Comparison of ENCODE assay signal across 8 cellular contexts in the genomic region with DNA sequence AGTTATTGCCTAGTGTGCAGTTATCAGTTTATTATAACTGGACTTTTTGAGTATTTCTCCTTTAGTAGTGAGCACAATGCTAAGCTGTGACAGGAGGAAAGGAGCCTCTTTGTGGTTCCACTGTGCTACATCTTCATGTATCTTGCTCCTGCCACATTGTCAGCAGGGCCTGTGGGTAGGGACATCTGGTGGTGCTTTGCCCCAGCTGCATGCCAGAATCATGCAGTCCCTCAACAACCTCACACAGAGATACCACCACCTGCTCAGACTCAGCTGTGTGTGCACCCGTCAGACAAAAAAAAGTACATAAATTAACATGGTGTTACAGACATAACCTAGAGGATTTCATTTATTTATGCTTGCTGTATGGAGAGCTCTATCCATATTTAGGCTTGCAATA. TPM values are rescaled to one million over a fixed set of nuclear protein-coding genes. Genes with fewer than 3 reads are reported as not detected.
DNase-seq lines count a peak whose midpoint lies in the region; ATAC-seq and TF ChIP-seq lines count a peak whose summit lies in the region.
"Had no signal": no experiment of that assay in that cellular context is flagged by ENCODE, and none has a peak within 500 bp of the region (broad histone marks: within the 10 kb centered on the region; RNA-seq: fewer than 3 reads in every experiment).

No MANE protein-coding gene starts in this region.

- H3K4me3 Mint-ChIP-seq in activated T-helper 2 cell treated with anti-CD3 and anti-CD28 coated beads, Interferon-gamma antibody, Interleukin-2, Interleukin-4, amounts not matched to agents 10 μg/mL and 5 μg/mL and 100 μg/mL, durations not matched to agents 14 hours and 24 hours and 36 hours (ENCODE audit: low read depth) = no peak overlapping the region

- ATAC-seq in GM21447 (IDR thresholded peaks at IDR 0.05; ENCODE audit: unreplicated experiment) (peak; percentile 65), mucosa of descending colon (peak; percentile 26)

- no peaks in the 10 kb centered on the region for H3K9me3 ChIP-seq in mucosa of descending colon
- H3K9me3 ChIP-seq: upper lobe of left lung had no signal

- peak; percentile 10 for DNase-seq in GM10266 (ENCODE audit: extremely low spot score)
- peak; percentile 1 for DNase-seq in HuH-7 (ENCODE audit: low spot score)
- no peak for DNase-seq in activated T-helper 2 cell treated with anti-CD3 and anti-CD28 coated beads, Interferon-gamma antibody, Interleukin-2, Interleukin-4, amounts not matched to agents 10 μg/mL and 5 μg/mL and 100 μg/mL, durations not matched to agents 14 hours and 24 hours and 36 hours (ENCODE audit: low spot score)
- no peak for DNase-seq in mucosa of descending colon
- no peak for DNase-seq in NCI-H1092 (lab: John Stamatoyannopoulos, UW)
- DNase-seq in medulla oblongata (ENCODE audit: extremely low spot score) = no peak
- DNase-seq: upper lobe of left lung had no signal

- H3K4me1 ChIP-seq in mucosa of descending colon (ENCODE audit: low read depth) = no peaks in the 10 kb centered on the region
- H3K4me1 ChIP-seq: upper lobe of left lung had no signal

- no peak overlapping the region for H3K4me3 ChIP-seq in mucosa of descending colon
- H3K4me3 ChIP-seq: upper lobe of left lung had no signal

- no peaks in the 10 kb centered on the region for H3K9me3 Mint-ChIP-seq in activated T-helper 2 cell treated with anti-CD3 and anti-CD28 coated beads, Interferon-gamma antibody, Interleukin-2, Interleukin-4, amounts not matched to agents 10 μg/mL and 5 μg/mL and 100 μg/mL, durations not matched to agents 14 hours and 24 hours and 36 hours

- peaks cover 16% of the 10 kb centered on the region for H3K4me1 Mint-ChIP-seq in activated T-helper 2 cell treated with anti-CD3 and anti-CD28 coated beads, Interferon-gamma antibody, Interleukin-2, Interleukin-4, amounts not matched to agents 10 μg/mL and 5 μg/mL and 100 μg/mL, durations not matched to agents 14 hours and 24 hours and 36 hours (ENCODE audit: low read depth)

- no peaks in the 10 kb centered on the region for H3K36me3 ChIP-seq in mucosa of descending colon (ENCODE audit: low read depth)

- no peaks in the 10 kb centered on the region for H3K27me3 Mint-ChIP-seq in activated T-helper 2 cell treated with anti-CD3 and anti-CD28 coated beads, Interferon-gamma antibody, Interleukin-2, Interleukin-4, amounts not matched to agents 10 μg/mL and 5 μg/mL and 100 μg/mL, durations not matched to agents 14 hours and 24 hours and 36 hours (ENCODE audit: low read depth)

- peak; percentile 41 for TF ChIP-seq CTCF in GM10266 (IDR thresholded peaks at IDR 0.05; ENCODE audit: control insufficient read depth, insufficient read depth, low read depth, missing control alignments)
- TF ChIP-seq CTCF in mucosa of descending colon (IDR thresholded peaks at IDR 0.05) = no peak

- H3K27ac Mint-ChIP-seq in activated T-helper 2 cell treated with anti-CD3 and anti-CD28 coated beads, Interferon-gamma antibody, Interleukin-2, Interleukin-4, amounts not matched to agents 10 μg/mL and 5 μg/mL and 100 μg/mL, durations not matched to agents 14 hours and 24 hours and 36 hours = peak overlapping the region; percentile 40

- peaks cover 39% of the 10 kb centered on the region for H3K36me3 Mint-ChIP-seq in activated T-helper 2 cell treated with anti-CD3 and anti-CD28 coated beads, Interferon-gamma antibody, Interleukin-2, Interleukin-4, amounts not matched to agents 10 μg/mL and 5 μg/mL and 100 μg/mL, durations not matched to agents 14 hours and 24 hours and 36 hours (ENCODE audit: low read depth)

- intact Hi-C loops in activated T-helper 2 cell treated with anti-CD3 and anti-CD28 coated beads, Interferon-gamma antibody, Interleukin-2, Interleukin-4, amounts not matched to agents 10 μg/mL and 5 μg/mL and 100 μg/mL, durations not matched to agents 14 hours and 24 hours and 36 hours (cut with micrococcal nuclease) = loop anchor here (1.0 to 5.0 kb wide), 3 partner anchors 50 to 289 kb away; partner anchors contain the start of genes FANCM and MIS18BP1
- intact Hi-C loops in mucosa of descending colon (cut with DNase I, micrococcal nuclease) = no loop called here

RNA-seq across cellular contexts. Expression of gene MIS18BP1, which starts 51.1 kb away (rescaled TPM):
- 56.4 and 62.9 TPM in 2 replicates for total RNA-seq in activated T-helper 2 cell treated with anti-CD3 and anti-CD28 coated beads, Interferon-gamma antibody, Interleukin-2, Interleukin-4, amounts not matched to agents 10 μg/mL and 5 μg/mL and 100 μg/mL, durations not matched to agents 14 hours and 24 hours and 36 hours
- 10 to 100 TPM; 20.4 to 27.7 (median 22.1) TPM for total RNA-seq in mucosa of descending colon

Comparison
In these comparisons a context has a peak if more than half of its experiments do, and no peak if none do; other contexts are left out.
1. DNase-seq: peak in GM10266 (single experiment) and HuH-7 (single experiment); none in activated T-helper 2 cell treated with anti-CD3 and anti-CD28 coated beads, Interferon-gamma antibody, Interleukin-2, Interleukin-4, amounts not matched to agents 10 μg/mL and 5 μg/mL and 100 μg/mL, durations not matched to agents 14 hours and 24 hours and 36 hours (single experiment), mucosa of descending colon (0 of 3), NCI-H1092 (single experiment) and medulla oblongata (single experiment).